ENCODE assay signal across 9 cellular contexts in genomic region chr6:88761237-88762031, GRCh38.
A peak's percentile ranks its signal among the peaks of the same experiment; 100 is the strongest.
DNase-seq lines count a peak whose midpoint lies in the region; ATAC-seq, FAIRE-seq and TF ChIP-seq lines count a peak whose summit lies in the region.
"Had no signal": no experiment of that assay in that cellular context is flagged by ENCODE, and none has a peak within 500 bp of the region (broad histone marks: within the 10 kb centered on the region; RNA-seq: fewer than 3 reads in every experiment).

No MANE protein-coding gene starts in this region.

- CTCF ChIA-PET in PC-3 (lab: Charles Lee) = no interaction called here

- H3K9me2 ChIP-seq in PC-3 (replicated peaks; ENCODE audit: low read length) = no peaks in the 10 kb centered on the region

- DNase-seq in D721Med (ENCODE audit: insufficient read length, low spot score) (no peak), GM19238 (ENCODE audit: insufficient read length, low spot score) (peak; percentile 1), PC-3 (peak; percentile 9), RKO (ENCODE audit: low spot score) (no peak), SKM-1 (lab: John Stamatoyannopoulos, UW; ENCODE audit: unreplicated experiment) (no peak), prostate gland (ENCODE audit: low spot score) (no peak)
- DNase-seq: stimulated activated CD4-positive, alpha-beta T cell treated with anti-CD3 and anti-CD28 coated beads, Interleukin-4, amount 100 ng/mL, for 1 hour had no signal

- no TSS peak for BruUV-seq in PC-3 (replicated peaks; lab: Mats Ljungman, UMichigan)

- H3K9me3 ChIP-seq in PC-3 (ENCODE audit: low read length) = no peaks in the 10 kb centered on the region
- H3K9me3 ChIP-seq in prostate gland = no peaks in the 10 kb centered on the region

- no peak overlapping the region for H2AFZ ChIP-seq in PC-3 (ENCODE audit: low read length)

- H3K4me1 ChIP-seq in PC-3 (ENCODE audit: insufficient read depth, low read length) (peaks cover 24% of the 10 kb centered on the region; the same call in 1 of the 2 replicates), prostate gland (replicated peaks) (no peaks in the 10 kb centered on the region)

- H3K27me3 ChIP-seq in PC-3 (ENCODE audit: low read length) = no peaks in the 10 kb centered on the region
- H3K27me3 ChIP-seq in prostate gland (replicated peaks; ENCODE audit: insufficient read depth) = no peaks in the 10 kb centered on the region

- no peaks in the 10 kb centered on the region for H3F3A ChIP-seq in PC-3 (ENCODE audit: low read length, unreplicated experiment)

- H3K9ac ChIP-seq in PC-3 (ENCODE audit: low read length) = no peak overlapping the region

- H3K27ac ChIP-seq in PC-3 (ENCODE audit: low read length) (no peak overlapping the region), prostate gland (no peak overlapping the region)

- 89% methylated on average over 9 of the region's 9 CpGs for WGBS in prostate gland

- TF ChIP-seq CTCF in D721Med (IDR thresholded peaks at IDR 0.05; ENCODE audit: insufficient read depth, missing control alignments) (peak; percentile 14), PC-3 (conservative IDR thresholded peaks at IDR 0.05; ENCODE audit: low read depth, low read length) (peak; percentile 29; the same call in 1 of the 2 replicates), prostate gland (IDR thresholded peaks at IDR 0.05) (peak in 1 of 4 experiments; percentile 31)

- ATAC-seq in HG02852 (IDR thresholded peaks at IDR 0.05; ENCODE audit: unreplicated experiment) = peak; percentile 71
- no peak for ATAC-seq in PC-3
- ATAC-seq in HG03108 (IDR thresholded peaks at IDR 0.05; ENCODE audit: unreplicated experiment) = no peak

- no peak for TF ChIP-seq POLR2A in prostate gland (IDR thresholded peaks at IDR 0.05)

- no peaks in the 10 kb centered on the region for H4K20me1 ChIP-seq in PC-3 (ENCODE audit: low read length)

- H3K36me3 ChIP-seq in PC-3 (ENCODE audit: low read depth, low read length) = no peaks in the 10 kb centered on the region
- H3K36me3 ChIP-seq in prostate gland = no peaks in the 10 kb centered on the region

- no peaks in the 10 kb centered on the region for H3K79me2 ChIP-seq in PC-3 (ENCODE audit: low read length)

- FAIRE-seq in D721Med (lab: Jason Lieb, UNC) = peak; percentile 87

- H3K4me3 ChIP-seq in PC-3 (ENCODE audit: low read length) = no peak overlapping the region
- H3K4me3 ChIP-seq in prostate gland = no peak overlapping the region

- intact Hi-C loops in PC-3 (cut with micrococcal nuclease) = no loop called here
- intact Hi-C loops in prostate gland (cut with DNase I) = no loop called here

- POLR2A ChIA-PET in PC-3 (lab: Charles Lee; ENCODE audit: unreplicated experiment) = interaction anchor here (0.7 kb wide), 1 partner anchor 44 kb away, joined by 21 read pairs; no protein-coding TSS in a partner anchor

- H3K4me2 ChIP-seq in PC-3 (ENCODE audit: low read length) = no peak overlapping the region

Comparison
In these comparisons a context has a peak if more than half of its experiments do, and no peak if none do; other contexts are left out.
1. DNase-seq: peak in GM19238 (single experiment) and PC-3 (single experiment); none in D721Med (single experiment), RKO (single experiment), SKM-1 (single experiment) and prostate gland (single experiment).